ENCODE assay signal across 10 cellular contexts in the genomic region with DNA sequence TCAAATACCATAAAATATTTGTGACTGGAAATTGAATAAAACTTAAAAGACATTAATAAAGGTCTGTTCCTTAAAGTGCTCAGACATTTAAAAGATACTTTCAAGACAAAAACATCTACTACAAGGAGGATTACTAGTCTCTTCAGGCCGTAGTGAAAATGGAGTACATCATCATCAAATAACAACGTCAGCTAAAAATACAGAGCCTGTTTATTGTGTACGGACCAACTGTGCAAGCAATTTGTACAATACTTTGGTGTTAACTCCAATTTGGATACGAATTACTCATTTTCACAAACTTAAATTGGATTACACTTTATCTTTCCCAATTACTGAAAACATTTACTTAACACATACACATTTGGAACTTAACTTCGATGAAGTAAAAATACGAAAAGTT. TPM values are rescaled to one million over a fixed set of nuclear protein-coding genes. Genes with fewer than 3 reads are reported as not detected.
DNase-seq lines count a peak whose midpoint lies in the region; TF ChIP-seq lines count a peak whose summit lies in the region.
"Had no signal": no experiment of that assay in that cellular context is flagged by ENCODE, and none has a peak within 500 bp of the region (broad histone marks: within the 10 kb centered on the region; RNA-seq: fewer than 3 reads in every experiment).

No MANE protein-coding gene starts in this region.

- H3K4me1 ChIP-seq in endodermal cell (ENCODE audit: control insufficient read depth, insufficient read depth, low read length) = no peaks in the 10 kb centered on the region

- peak overlapping the region; percentile 100 for H3K4me3 Mint-ChIP-seq in Calu3 (ENCODE audit: low read depth, unreplicated experiment)
- H3K4me3 Mint-ChIP-seq in endodermal cell = peak overlapping the region; percentile 74
- H3K4me3 Mint-ChIP-seq in nephron = peak overlapping the region; percentile 86 to 95 (median 92)

- H3K27ac Mint-ChIP-seq in Calu3 (ENCODE audit: unreplicated experiment) (no peak overlapping the region), endodermal cell (no peak overlapping the region), nephron (peak overlapping the region; percentile 60 to 86 (median 85))

- peak overlapping the region; percentile 89 for H3K4me3 ChIP-seq in endodermal cell (ENCODE audit: low read length)

- H3K36me3 Mint-ChIP-seq in Calu3 (ENCODE audit: insufficient read depth, unreplicated experiment) = peaks cover 20% of the 10 kb centered on the region
- H3K36me3 Mint-ChIP-seq in endodermal cell (ENCODE audit: low read depth) = peaks cover 2% of the 10 kb centered on the region
- peaks cover 10% of the 10 kb centered on the region for H3K36me3 Mint-ChIP-seq in nephron (ENCODE audit: low read depth)

- no peak overlapping the region for H3K27ac ChIP-seq in endodermal cell (ENCODE audit: low read depth, low read length)
- H3K27ac ChIP-seq: neutrophil had no signal

- DNase-seq in Calu3 = no peak
- peak; percentile 47 for DNase-seq in NCI-H1105 treated with DMSO at 0.1 percent for 48 hours (lab: John Stamatoyannopoulos, UW)
- no peak for DNase-seq in endodermal cell
- no peak for DNase-seq in NCI-H187 (lab: John Stamatoyannopoulos, UW)
- DNase-seq in stimulated activated CD4-positive, alpha-beta T cell treated with anti-CD3 and anti-CD28 coated beads, Interleukin-4, amount 100 ng/mL, for 4 hours = no peak
- DNase-seq in effector CD8-positive, alpha-beta T cell (lab: John Stamatoyannopoulos, UW) = no peak
- no peak for DNase-seq in stimulated activated CD4-positive, alpha-beta T cell treated with anti-CD3 and anti-CD28 coated beads, Interleukin-1b, Interleukin-23, amount 100 ng/mL, for 48 hours

- CTCF ChIA-PET in Calu3 (lab: Charles Lee) = no interaction called here

- 70 to 74% methylated on average over 5 to 6 of the region's 6 CpGs for WGBS in endodermal cell (ENCODE audit: insufficient coverage in 1 of 2, insufficient read length in 1 of 2), 2 experiments

- peak overlapping the region; percentile 54 for H3K9ac ChIP-seq in endodermal cell (ENCODE audit: extremely low read depth, low read length, poor library complexity, severe bottlenecking)

- no peak for TF ChIP-seq CTCF in Calu3 (IDR thresholded peaks at IDR 0.05; ENCODE audit: unreplicated experiment)
- no peak for TF ChIP-seq CTCF in endodermal cell (conservative IDR thresholded peaks at IDR 0.05)
- no peak for TF ChIP-seq CTCF in nephron (IDR thresholded peaks at IDR 0.05; ENCODE audit: unreplicated experiment in 3 of 3)

- no peaks in the 10 kb centered on the region for H3K36me3 ChIP-seq in endodermal cell (ENCODE audit: control insufficient read depth, insufficient read depth, low read length)
- H3K36me3 ChIP-seq: neutrophil had no signal

- no peaks in the 10 kb centered on the region for H3K9me3 Mint-ChIP-seq in Calu3 (ENCODE audit: low read depth, unreplicated experiment)
- H3K9me3 Mint-ChIP-seq in endodermal cell = no peaks in the 10 kb centered on the region
- no peaks in the 10 kb centered on the region for H3K9me3 Mint-ChIP-seq in nephron

- H3K4me1 Mint-ChIP-seq in Calu3 (ENCODE audit: low read depth, unreplicated experiment) (peaks cover 14% of the 10 kb centered on the region), endodermal cell (peaks cover 13% of the 10 kb centered on the region), nephron (peaks cover 29% of the 10 kb centered on the region)

- no peaks in the 10 kb centered on the region for H3K9me3 ChIP-seq in endodermal cell (ENCODE audit: control insufficient read depth, low read length)
- H3K9me3 ChIP-seq: neutrophil had no signal

- peaks cover 22% of the 10 kb centered on the region for H3K27me3 ChIP-seq in endodermal cell (ENCODE audit: control insufficient read depth, insufficient read depth, low read length, poor library complexity, severe bottlenecking)

- intact Hi-C loops in Calu3 (cut with micrococcal nuclease; ENCODE audit: unreplicated experiment) = no loop called here

- BruUV-seq in Calu3 (replicated peaks; lab: Mats Ljungman, UMichigan) = no TSS peak

- H3K27me3 Mint-ChIP-seq in Calu3 (ENCODE audit: unreplicated experiment) (no peaks in the 10 kb centered on the region), endodermal cell (ENCODE audit: insufficient read depth) (peaks cover 15% of the 10 kb centered on the region), nephron (ENCODE audit: low read depth) (peaks cover 14% of the 10 kb centered on the region)

RNA-seq across cellular contexts. Expression of a gene that starts 0.9 kb away (rescaled TPM):
- total RNA-seq in Calu3 (2022) (0.88 and 1.7 TPM in 2 replicates), endodermal cell (1 to 10 TPM; 1.8 to 3.8 TPM)
- polyA plus RNA-seq in endodermal cell (2013, experiment 1 of 2) = 2.5 TPM
- polyA plus RNA-seq in endodermal cell (2013, experiment 2 of 2) = 4.0 TPM
- total RNA-seq: GM12878 had no signal
- polyA plus RNA-seq: GM12878 had no signal

RNA-seq across cellular contexts. Expression of a gene that starts 1.0 kb away (rescaled TPM):
- total RNA-seq in Calu3 (2022) = 5.4 and 8.8 TPM in 2 replicates
- 10 to 100 TPM; 12.8 to 18.1 TPM for total RNA-seq in endodermal cell
- 14.1 TPM for polyA plus RNA-seq in endodermal cell (2013, experiment 1 of 2)
- polyA plus RNA-seq in endodermal cell (2013, experiment 2 of 2) = 8.4 TPM
- total RNA-seq: GM12878 had no signal
- polyA plus RNA-seq: GM12878 had no signal

RNA-seq across cellular contexts. Expression of a gene that starts 35.9 kb away (rescaled TPM):
- total RNA-seq in Calu3 (2022) (0.07 and 0.10 TPM in 2 replicates), endodermal cell (under 1 TPM; 0.09 to 0.20 TPM)
- polyA plus RNA-seq in endodermal cell (2013, experiment 1 of 2) = 0.04 TPM
- polyA plus RNA-seq in endodermal cell (2013, experiment 2 of 2) = 0.21 TPM
- total RNA-seq: GM12878 had no signal
- polyA plus RNA-seq: GM12878 had no signal

Comparison
In these comparisons a context has a peak if more than half of its experiments do, and no peak if none do; other contexts are left out.
1. H3K27ac Mint-ChIP-seq: peak in nephron (3 of 3); none in Calu3 (single experiment) and endodermal cell (single experiment).
2. Peak in every context shown above with its lines, with median percentiles within 50 percentile points of each other: H3K4me3 Mint-ChIP-seq.